In the genomic region with DNA sequence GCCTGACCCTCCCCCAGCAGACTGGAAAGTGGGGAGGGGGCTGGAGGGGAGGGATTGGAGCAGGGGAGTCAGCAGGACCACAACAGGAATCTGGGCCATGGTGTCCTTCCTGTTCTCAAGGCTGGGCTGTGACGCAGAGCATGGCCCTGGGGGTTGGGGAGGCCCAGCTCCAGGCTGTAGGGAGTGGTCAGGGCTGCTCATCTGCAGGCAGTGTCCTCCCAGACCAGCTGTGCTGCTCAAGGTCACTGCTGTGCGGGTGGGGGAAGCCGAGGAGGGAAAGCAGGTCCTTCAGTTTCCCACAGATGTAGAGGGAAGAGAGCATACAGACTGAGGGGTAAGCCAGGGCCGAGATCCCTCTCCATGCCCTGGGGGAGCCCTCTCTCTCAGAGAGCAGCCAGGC, we compare ENCODE assay signal across 2 cellular contexts.
TF ChIP-seq lines count a peak whose summit lies in the region.

No MANE protein-coding gene starts in this region.

TF ChIP-seq in IMR-90, 13 proteins besides CTCF, POLR2A, EP300 and RAD21:
- TF ChIP-seq MAZ (IDR thresholded peaks at IDR 0.05; ENCODE audit: borderline replicate concordance, low read depth, low read length) (no peak), RCOR1 (IDR thresholded peaks at IDR 0.05; ENCODE audit: insufficient replicate concordance, low read length) (no peak), SMC3 (IDR thresholded peaks at IDR 0.05; ENCODE audit: low read depth, low read length) (no peak), MAFK (IDR thresholded peaks at IDR 0.05; ENCODE audit: low read depth, low read length) (no peak), FOS (IDR thresholded peaks at IDR 0.05; ENCODE audit: low read depth, low read length) (no peak), CEBPB (IDR thresholded peaks at IDR 0.05; ENCODE audit: low read depth, low read length) (no peak), ELK1 (IDR thresholded peaks at IDR 0.05; ENCODE audit: borderline replicate concordance, low read depth, low read length) (no peak), CHD1 (IDR thresholded peaks at IDR 0.05; ENCODE audit: low read depth, low read length) (no peak), MXI1 (IDR thresholded peaks at IDR 0.05; ENCODE audit: borderline replicate concordance, low read depth, low read length) (no peak), BHLHE40 (IDR thresholded peaks at IDR 0.05; ENCODE audit: low read depth, low read length) (no peak), RFX5 (IDR thresholded peaks at IDR 0.05; ENCODE audit: low read depth, low read length) (no peak), NFE2L2 (IDR thresholded peaks at IDR 0.05; ENCODE audit: low read depth, low read length) (no peak)
- TF ChIP-seq, protein P1, sequence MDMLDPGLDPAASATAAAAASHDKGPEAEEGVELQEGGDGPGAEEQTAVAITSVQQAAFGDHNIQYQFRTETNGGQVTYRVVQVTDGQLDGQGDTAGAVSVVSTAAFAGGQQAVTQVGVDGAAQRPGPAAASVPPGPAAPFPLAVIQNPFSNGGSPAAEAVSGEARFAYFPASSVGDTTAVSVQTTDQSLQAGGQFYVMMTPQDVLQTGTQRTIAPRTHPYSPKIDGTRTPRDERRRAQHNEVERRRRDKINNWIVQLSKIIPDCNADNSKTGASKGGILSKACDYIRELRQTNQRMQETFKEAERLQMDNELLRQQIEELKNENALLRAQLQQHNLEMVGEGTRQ (IDR thresholded peaks at IDR 0.05; ENCODE audit: low read depth, low read length): no peak

TF ChIP-seq in H1, 55 proteins besides CTCF, POLR2A, EP300 and RAD21:
- TF ChIP-seq POU5F1 (IDR thresholded peaks at IDR 0.05; ENCODE audit: low read depth, low read length): no peak
- no peak for TF ChIP-seq CBX8 (IDR thresholded peaks at IDR 0.05; ENCODE audit: borderline replicate concordance, low read depth, low read length)
- no peak for TF ChIP-seq POLR2AphosphoS5 (IDR thresholded peaks at IDR 0.05; ENCODE audit: low read depth, low read length)
- TF ChIP-seq TCF12 (IDR thresholded peaks at IDR 0.05; ENCODE audit: low read depth, low read length): no peak
- no peak for TF ChIP-seq SIRT6 (IDR thresholded peaks at IDR 0.05; ENCODE audit: low read length)
